ENCODE assay signal across 14 cellular contexts in the genomic region with DNA sequence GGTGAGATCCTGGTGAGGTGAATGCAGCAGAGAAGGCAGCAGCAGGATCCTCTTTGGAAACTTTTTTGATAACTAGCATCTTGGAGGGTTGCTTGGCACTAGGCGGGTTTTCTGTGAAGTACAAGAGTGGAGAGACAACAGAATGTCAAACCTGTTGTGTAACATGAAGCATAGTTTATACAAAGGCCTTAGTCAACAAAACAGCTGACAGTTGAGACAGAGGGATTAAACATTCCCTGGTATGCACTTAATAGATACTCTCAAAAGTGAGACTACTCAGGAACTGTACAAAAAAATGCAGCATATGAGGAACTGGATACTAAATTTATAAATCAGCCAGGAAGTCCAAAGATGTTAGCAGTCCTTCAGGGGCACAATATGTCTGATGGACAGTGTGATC.
"Had no signal": no experiment of that assay in that cellular context is flagged by ENCODE, and none has a peak within 500 bp of the region (broad histone marks: within the 10 kb centered on the region; RNA-seq: fewer than 3 reads in every experiment).

No MANE protein-coding gene starts in this region.

- H3K27ac ChIP-seq: brain microvascular endothelial cell, esophagus muscularis mucosa, neural progenitor cell, ovary, tibial artery had no signal

- H3K9me3 Mint-ChIP-seq: activated CD4-positive, alpha-beta memory T cell treated with anti-CD3 and anti-CD28 coated beads for 36 hours; activated naive CD4-positive, alpha-beta T cell treated with anti-CD3 and anti-CD28 coated beads, Interleukin-2, amount 50 U/mL, for 72 hours; activated T-helper 17 cell treated with anti-CD3 and anti-CD28 coated beads, Interleukin-2, amount 50 U/mL, for 72 hours; dendritic cell treated with granulocyte-macrophage colony-stimulating factor and Interleukin-4, amounts not matched to agents 40 ng/mL and 50 ng/mL, for 4 days; neural progenitor cell; T-helper 2 cell treated with Interferon-gamma antibody and Interleukin-4, amounts not matched to agents 5 μg/mL and 100 μg/mL, for 36 hours had no signal

- H3K36me3 ChIP-seq: ovary had no signal

- H3K27ac Mint-ChIP-seq: activated CD4-positive, alpha-beta memory T cell treated with anti-CD3 and anti-CD28 coated beads for 36 hours; activated T-helper 17 cell treated with anti-CD3 and anti-CD28 coated beads, Interleukin-2, amount 50 U/mL, for 72 hours; dendritic cell treated with granulocyte-macrophage colony-stimulating factor and Interleukin-4, amounts not matched to agents 40 ng/mL and 50 ng/mL, for 4 days; neural progenitor cell; T-helper 2 cell treated with Interferon-gamma antibody and Interleukin-4, amounts not matched to agents 5 μg/mL and 100 μg/mL, for 36 hours had no signal

- H3K4me3 Mint-ChIP-seq: activated CD4-positive, alpha-beta memory T cell treated with anti-CD3 and anti-CD28 coated beads for 36 hours; activated T-helper 17 cell treated with anti-CD3 and anti-CD28 coated beads, Interleukin-2, amount 50 U/mL, for 72 hours; dendritic cell treated with granulocyte-macrophage colony-stimulating factor and Interleukin-4, amounts not matched to agents 40 ng/mL and 50 ng/mL, for 4 days; neural progenitor cell; T-helper 2 cell treated with Interferon-gamma antibody and Interleukin-4, amounts not matched to agents 5 μg/mL and 100 μg/mL, for 36 hours had no signal

- H3K4me1 Mint-ChIP-seq: neural progenitor cell had no signal

- H3K27me3 ChIP-seq: brain microvascular endothelial cell, esophagus muscularis mucosa, neural progenitor cell, ovary, tibial artery had no signal

- ATAC-seq: activated CD4-positive, CD25-positive, alpha-beta regulatory T cell treated with anti-CD3 and anti-CD28 coated beads, Interleukin-2, amount 50 U/mL, for 24 hours; activated naive CD4-positive, alpha-beta T cell treated with anti-CD3 and anti-CD28 coated beads, Interleukin-2, amount 50 U/mL, for 72 hours; activated T-helper 17 cell treated with anti-CD3 and anti-CD28 coated beads, Interleukin-2, amount 50 U/mL, for 72 hours; left ventricle myocardium superior had no signal

- H3K27me3 Mint-ChIP-seq: activated CD4-positive, alpha-beta memory T cell treated with anti-CD3 and anti-CD28 coated beads for 36 hours; activated T-helper 17 cell treated with anti-CD3 and anti-CD28 coated beads, Interleukin-2, amount 50 U/mL, for 72 hours; dendritic cell treated with granulocyte-macrophage colony-stimulating factor and Interleukin-4, amounts not matched to agents 40 ng/mL and 50 ng/mL, for 4 days had no signal

- H3K4me1 ChIP-seq: neural progenitor cell, tibial artery had no signal

- H3K4me3 ChIP-seq: esophagus muscularis mucosa, neural progenitor cell, ovary, tibial artery had no signal

- H3K9me3 ChIP-seq: esophagus muscularis mucosa, ovary, tibial artery had no signal

- DNase-seq: activated CD4-positive, alpha-beta memory T cell treated with anti-CD3 and anti-CD28 coated beads for 36 hours; brain microvascular endothelial cell; foreskin melanocyte; left ventricle myocardium superior; ovary; stimulated activated CD4-positive, alpha-beta T cell treated with anti-CD3 and anti-CD28 coated beads, Interleukin-4, amount 100 ng/mL, for 4 hours; tibial artery had no signal
